1 cellular context compared by ENCODE assay signal in genomic region chr6:57316581-57317059, GRCh38.
TF ChIP-seq lines count a peak whose summit lies in the region.

No MANE protein-coding gene starts in this region.

TF ChIP-seq in HepG2, 621 proteins besides CTCF, POLR2A, EP300 and RAD21 (continued from another document and continues in another):
- no peak for TF ChIP-seq ZNF407 (CRISPR knock-in tag; IDR thresholded peaks at IDR 0.05; ENCODE audit: not compliant biosample characterization)
- TF ChIP-seq FOXO1 (CRISPR knock-in tag; IDR thresholded peaks at IDR 0.05), result peak; percentile 58; the same call in 1 of the 2 replicates
- no peak for TF ChIP-seq RNF2 (conservative IDR thresholded peaks at IDR 0.05; ENCODE audit: low read depth)
- TF ChIP-seq KIAA2018 (CRISPR knock-in tag; IDR thresholded peaks at IDR 0.05; ENCODE audit: borderline replicate concordance), result no peak
- no peak for TF ChIP-seq ONECUT2 (CRISPR knock-in tag; IDR thresholded peaks at IDR 0.05)
- TF ChIP-seq ZNF788 (CRISPR knock-in tag; IDR thresholded peaks at IDR 0.05; ENCODE audit: borderline replicate concordance), result peak; percentile 23; the same call in 1 of the 2 replicates
- peak; percentile 72; the same call in 1 of the 2 replicates for TF ChIP-seq HINFP (CRISPR knock-in tag; IDR thresholded peaks at IDR 0.05; ENCODE audit: low read depth)
- peak; percentile 67 for TF ChIP-seq MAX (IDR thresholded peaks at IDR 0.05)
- TF ChIP-seq MXD4 (CRISPR knock-in tag; IDR thresholded peaks at IDR 0.05), result peak; percentile 59; the same call in 1 of the 2 replicates
- peak; percentile 63; the same call in 1 of the 2 replicates for TF ChIP-seq SNAPC2 (CRISPR knock-in tag; IDR thresholded peaks at IDR 0.05)
- TF ChIP-seq SAFB2 (CRISPR knock-in tag; IDR thresholded peaks at IDR 0.05; ENCODE audit: borderline replicate concordance, low read depth), result no peak
- peak; percentile 81; the same call in 1 of the 2 replicates for TF ChIP-seq ZNF354B (CRISPR knock-in tag; IDR thresholded peaks at IDR 0.05)
- TF ChIP-seq TCF7 (IDR thresholded peaks at IDR 0.05; ENCODE audit: low read depth), result peak; percentile 29; the same call in 1 of the 2 replicates
- TF ChIP-seq THAP9 (CRISPR knock-in tag; IDR thresholded peaks at IDR 0.05; ENCODE audit: borderline replicate concordance), result no peak
- TF ChIP-seq ZNF878 (CRISPR knock-in tag; IDR thresholded peaks at IDR 0.05), result peak; percentile 40; the same call in 1 of the 2 replicates
- peak; percentile 37; the same call in 1 of the 2 replicates for TF ChIP-seq ZNF687 (CRISPR knock-in tag; IDR thresholded peaks at IDR 0.05)
- peak; percentile 62; the same call in 1 of the 2 replicates for TF ChIP-seq HDAC2 (CRISPR knock-in tag; IDR thresholded peaks at IDR 0.05)
- peak; percentile 45; the same call in 1 of the 2 replicates for TF ChIP-seq ZNF512B (CRISPR knock-in tag; IDR thresholded peaks at IDR 0.05; ENCODE audit: borderline replicate concordance)
